19 cellular contexts compared by ENCODE assay signal in genomic region chr15:62108411-62108810, GRCh38. TPM values are rescaled to one million over a fixed set of nuclear protein-coding genes. Genes with fewer than 3 reads are reported as not detected.
DNase-seq lines count a peak whose midpoint lies in the region; ATAC-seq, FAIRE-seq and TF ChIP-seq lines count a peak whose summit lies in the region.
"Had no signal": no experiment of that assay in that cellular context is flagged by ENCODE, and none has a peak within 500 bp of the region (broad histone marks: within the 10 kb centered on the region; RNA-seq: fewer than 3 reads in every experiment).

No MANE protein-coding gene starts in this region.

- peaks cover 22% of the 10 kb centered on the region for H3K4me1 Mint-ChIP-seq in glutamatergic neuron (ENCODE audit: low read depth, unreplicated experiment)
- H3K4me1 Mint-ChIP-seq: CD14-positive monocyte; CD4-positive, alpha-beta memory T cell had no signal

- H3K4me1 ChIP-seq in A549 (peaks cover 55% of the 10 kb centered on the region), smooth muscle cell (ENCODE audit: low read depth) (peaks cover 20% of the 10 kb centered on the region)

- H3K27me3 Mint-ChIP-seq in glutamatergic neuron (ENCODE audit: unreplicated experiment) = peaks cover 9% of the 10 kb centered on the region

- H3K9me3 ChIP-seq in A549 (no peaks in the 10 kb centered on the region), smooth muscle cell (replicated peaks; ENCODE audit: low read depth) (no peaks in the 10 kb centered on the region)
- H3K9me3 ChIP-seq: BLaER1 had no signal

- ATAC-seq in A549 = no peak
- ATAC-seq: HCT116, HepG2 had no signal

- DNase-seq in A549 (ENCODE audit: low read depth in 1 of 2, low spot score in 1 of 2) = no peak
- peak; percentile 75 to 77 for DNase-seq in dermis microvascular lymphatic vessel endothelial cell (ENCODE audit: low read depth in 2 of 2)
- DNase-seq in glutamatergic neuron = no peak
- DNase-seq in smooth muscle cell (lab: John Stamatoyannopoulos, UW; ENCODE audit: unreplicated experiment) = no peak
- no peak for DNase-seq in T-helper 2 cell
- DNase-seq in NK-92 (lab: John Stamatoyannopoulos, UW; ENCODE audit: unreplicated experiment) = no peak
- no peak for DNase-seq in epidermal melanocyte (ENCODE audit: insufficient read length, low spot score)
- DNase-seq: CD4-positive, alpha-beta memory T cell; DMS79 treated with DMSO at 0.1 percent for 48 hours; GF-D8; GOT3; H7; HFFc6 had no signal

- H3K27ac Mint-ChIP-seq in glutamatergic neuron (ENCODE audit: unreplicated experiment) = peak overlapping the region; percentile 40
- H3K27ac Mint-ChIP-seq: CD4-positive, alpha-beta memory T cell; HFFc6 had no signal

- FAIRE-seq in A549 (lab: Jason Lieb, UNC) = no peak
- FAIRE-seq: HepG2 had no signal

- TF ChIP-seq RAD21 in A549 (conservative IDR thresholded peaks at IDR 0.05 in 1 of 2, IDR thresholded peaks at IDR 0.05 in 1 of 2) = no peak

- H3K36me3 Mint-ChIP-seq in glutamatergic neuron (ENCODE audit: unreplicated experiment) = peaks cover 6% of the 10 kb centered on the region
- H3K36me3 Mint-ChIP-seq: CD14-positive monocyte; CD4-positive, alpha-beta memory T cell had no signal

- TF ChIP-seq POLR2A in A549 (IDR thresholded peaks at IDR 0.05; ENCODE audit: low read length) = no peak

- H3K9ac ChIP-seq in smooth muscle cell (ENCODE audit: low read depth) = no peak overlapping the region
- H3K9ac ChIP-seq: BLaER1 had no signal

- POLR2A ChIA-PET in A549 (lab: Yijun Ruan, JAX) = no interaction called here

- H3K4me3 ChIP-seq in A549 (no peak overlapping the region), smooth muscle cell (no peak overlapping the region)
- H3K4me3 ChIP-seq: BLaER1 had no signal

- CTCF ChIA-PET in A549 (lab: Yijun Ruan, JAX) = interaction anchor here (0.8 to 2.5 kb wide), 7 partner anchors 10 to 274 kb away, joined by 3 to 9 read pairs (median 4); partner anchors contain the start of gene VPS13C

- H3K36me3 ChIP-seq in smooth muscle cell (ENCODE audit: low read depth) = no peaks in the 10 kb centered on the region
- H3K36me3 ChIP-seq: BLaER1 had no signal

- H3F3A ChIP-seq in smooth muscle cell (ENCODE audit: low read depth) = no peaks in the 10 kb centered on the region

- H3K4me3 Mint-ChIP-seq in glutamatergic neuron (ENCODE audit: unreplicated experiment) = no peak overlapping the region
- H3K4me3 Mint-ChIP-seq: CD14-positive monocyte; CD4-positive, alpha-beta memory T cell; HFFc6 had no signal

- no peaks in the 10 kb centered on the region for H4K20me1 ChIP-seq in smooth muscle cell (ENCODE audit: low read depth)
- H4K20me1 ChIP-seq: BLaER1 had no signal

- no peaks in the 10 kb centered on the region for H3K79me2 ChIP-seq in smooth muscle cell (ENCODE audit: low read depth)

- no peaks in the 10 kb centered on the region for H3K27me3 ChIP-seq in smooth muscle cell (ENCODE audit: low read depth)
- H3K27me3 ChIP-seq: BLaER1 had no signal

- peaks cover 16% of the 10 kb centered on the region for H3K9me3 Mint-ChIP-seq in glutamatergic neuron (ENCODE audit: unreplicated experiment)
- H3K9me3 Mint-ChIP-seq: CD4-positive, alpha-beta memory T cell; HFFc6 had no signal

- TF ChIP-seq CTCF in A549 (IDR thresholded peaks at IDR 0.05) (no peak), glutamatergic neuron (IDR thresholded peaks at IDR 0.05; ENCODE audit: partially characterized antibody, unreplicated experiment) (no peak), smooth muscle cell (IDR thresholded peaks at IDR 0.05; ENCODE audit: borderline replicate concordance, insufficient read depth, poor library complexity, severe bottlenecking) (no peak)

- WGBS in A549 (ENCODE audit: missing lambda C conversion rate) = 68% methylated on average over 2 of the region's 2 CpGs
- WGBS in smooth muscle cell (ENCODE audit: low lambda C conversion rate) = 88% methylated on average over 2 of the region's 2 CpGs

- H3K4me2 ChIP-seq in A549 (peak overlapping the region; percentile 22; the same call in 1 of the 3 replicates), smooth muscle cell (no peak overlapping the region)
- H3K4me2 ChIP-seq: BLaER1 had no signal

- H3K27ac ChIP-seq in A549 (peak overlapping the region in 1 of 2 experiments; percentile 24; a peak in 2 of 6 replicates), smooth muscle cell (ENCODE audit: low read depth) (peak overlapping the region; percentile 38)
- H3K27ac ChIP-seq: 22Rv1, BLaER1 had no signal

- no peak overlapping the region for H2AFZ ChIP-seq in smooth muscle cell (ENCODE audit: low read depth)

- no peak for TF ChIP-seq EP300 in A549 (IDR thresholded peaks at IDR 0.05)

TF ChIP-seq in A549, 52 proteins besides CTCF, POLR2A, EP300 and RAD21:
- TF ChIP-seq SREBF2 (IDR thresholded peaks at IDR 0.05) (no peak), HOXB5 (CRISPR knock-in tag; IDR thresholded peaks at IDR 0.05) (no peak), MYC (IDR thresholded peaks at IDR 0.05; ENCODE audit: borderline replicate concordance, low read length) (no peak), PHF8 (IDR thresholded peaks at IDR 0.05; ENCODE audit: borderline replicate concordance, low read depth) (no peak), ZC3H11A (IDR thresholded peaks at IDR 0.05) (no peak), CBX8 (IDR thresholded peaks at IDR 0.05) (no peak), BCL3 (IDR thresholded peaks at IDR 0.05) (no peak)
- TF ChIP-seq, protein P1, sequence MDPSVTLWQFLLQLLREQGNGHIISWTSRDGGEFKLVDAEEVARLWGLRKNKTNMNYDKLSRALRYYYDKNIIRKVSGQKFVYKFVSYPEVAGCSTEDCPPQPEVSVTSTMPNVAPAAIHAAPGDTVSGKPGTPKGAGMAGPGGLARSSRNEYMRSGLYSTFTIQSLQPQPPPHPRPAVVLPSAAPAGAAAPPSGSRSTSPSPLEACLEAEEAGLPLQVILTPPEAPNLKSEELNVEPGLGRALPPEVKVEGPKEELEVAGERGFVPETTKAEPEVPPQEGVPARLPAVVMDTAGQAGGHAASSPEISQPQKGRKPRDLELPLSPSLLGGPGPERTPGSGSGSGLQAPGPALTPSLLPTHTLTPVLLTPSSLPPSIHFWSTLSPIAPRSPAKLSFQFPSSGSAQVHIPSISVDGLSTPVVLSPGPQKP (IDR thresholded peaks at IDR 0.05; ENCODE audit: low read depth, low read length) = no peak

RNA-seq across cellular contexts. Expression of gene C2CD4A, which starts 41.6 kb away (rescaled TPM):
- 0.04 TPM in 1 of 2 replicates, not detected in the other for polyA plus RNA-seq in A549 (2011; rRNA removed)
- 0.03 TPM in 2 replicates for polyA plus RNA-seq in A549 (2012; cell fraction: cytosol; rRNA removed)
- 0.05 and 0.09 TPM in 2 replicates for polyA plus RNA-seq in A549 (2012; cell fraction: nucleus; rRNA removed)
- 0.10 to 0.32 TPM (median 0.21 TPM) in 3 replicates for polyA plus RNA-seq in A549 (2017; fragmentation: RNase III; extraction: RNeasy Plus Mini Kit Qiagen cat#74134 plus additional on column Dnase treatment)
- not detected in 2 replicates for polyA minus RNA-seq in A549 (2011; rRNA and poly(A)+ RNA removed)
- total RNA-seq in dermis microvascular lymphatic vessel endothelial cell = 3.2 and 4.3 TPM in 2 replicates
- total RNA-seq in glutamatergic neuron (ENCODE audit: unreplicated experiment) = 0.20 TPM
- 0.13 TPM in 1 of 2 replicates, not detected in the other for total RNA-seq in smooth muscle cell
- 0.35 and 0.66 TPM in 2 replicates for polyA plus RNA-seq in smooth muscle cell
- total RNA-seq: H7, HFFc6 had no signal
- polyA plus RNA-seq: AG04450, CD14-positive monocyte, HepG2 had no signal

RNA-seq across cellular contexts. Expression of gene VPS13C, which starts 48.2 kb away (rescaled TPM):
- 26.5 and 29.5 TPM in 2 replicates for polyA plus RNA-seq in A549 (2011; rRNA removed)
- 2.4 and 2.6 TPM in 2 replicates for polyA plus RNA-seq in A549 (2012; cell fraction: cytosol; rRNA removed)
- 4.2 and 8.5 TPM in 2 replicates for polyA plus RNA-seq in A549 (2012; cell fraction: nucleus; rRNA removed)
- 12.2 to 13.2 TPM (median 13.0 TPM) in 3 replicates for polyA plus RNA-seq in A549 (2017; fragmentation: RNase III; extraction: RNeasy Plus Mini Kit Qiagen cat#74134 plus additional on column Dnase treatment)
- polyA minus RNA-seq in A549 (2011; rRNA and poly(A)+ RNA removed) = 57.2 and 69.6 TPM in 2 replicates
- 89.0 and 103 TPM in 2 replicates for total RNA-seq in dermis microvascular lymphatic vessel endothelial cell
- total RNA-seq in glutamatergic neuron (ENCODE audit: unreplicated experiment) = 93.8 TPM
- 33.8 and 36.9 TPM in 2 replicates for total RNA-seq in smooth muscle cell
- polyA plus RNA-seq in smooth muscle cell = 2.8 and 6.2 TPM in 2 replicates

RNA-seq across cellular contexts. Expression of gene C2CD4B, which starts 56.7 kb away (rescaled TPM):
- polyA plus RNA-seq in A549 (2011; rRNA removed) (0.06 TPM in 1 of 2 replicates, not detected in the other), A549 (2017; fragmentation: RNase III; extraction: RNeasy Plus Mini Kit Qiagen cat#74134 plus additional on column Dnase treatment) (0.29 to 0.63 TPM (median 0.45 TPM) in 3 replicates), smooth muscle cell (0.71 and 0.98 TPM in 2 replicates)
- polyA plus RNA-seq in A549 (2012; cell fraction: cytosol; rRNA removed) = 0.21 and 0.34 TPM in 2 replicates
- 0.28 and 0.58 TPM in 2 replicates for polyA plus RNA-seq in A549 (2012; cell fraction: nucleus; rRNA removed)
- polyA minus RNA-seq in A549 (2011; rRNA and poly(A)+ RNA removed) = not detected in 2 replicates
- total RNA-seq in dermis microvascular lymphatic vessel endothelial cell (28.2 and 44.5 TPM in 2 replicates), glutamatergic neuron (ENCODE audit: unreplicated experiment) (not detected), smooth muscle cell (0.72 and 0.81 TPM in 2 replicates)
- total RNA-seq: CD4-positive, alpha-beta memory T cell; HepG2; HFFc6 had no signal
- polyA plus RNA-seq: AG04450; CD14-positive monocyte; CD4-positive, alpha-beta memory T cell; HepG2 had no signal

Comparison
In these comparisons a context has a peak if more than half of its experiments do, and no peak if none do; other contexts are left out.
1. DNase-seq: peak in dermis microvascular lymphatic vessel endothelial cell (2 of 2); none in A549 (0 of 2), glutamatergic neuron (single experiment), smooth muscle cell (single experiment), T-helper 2 cell (0 of 5), NK-92 (single experiment) and epidermal melanocyte (single experiment).
2. RNA of gene C2CD4B, which starts 56.7 kb away (total RNA-seq): 28.2 to 44.5 TPM in dermis microvascular lymphatic vessel endothelial cell; 0.72 to 0.81 TPM in smooth muscle cell and not detected in glutamatergic neuron (single experiment); every median in the first group is over 10 times any median in the second.